Comparison of ENCODE assay signal across 24 cellular contexts in the genomic region with DNA sequence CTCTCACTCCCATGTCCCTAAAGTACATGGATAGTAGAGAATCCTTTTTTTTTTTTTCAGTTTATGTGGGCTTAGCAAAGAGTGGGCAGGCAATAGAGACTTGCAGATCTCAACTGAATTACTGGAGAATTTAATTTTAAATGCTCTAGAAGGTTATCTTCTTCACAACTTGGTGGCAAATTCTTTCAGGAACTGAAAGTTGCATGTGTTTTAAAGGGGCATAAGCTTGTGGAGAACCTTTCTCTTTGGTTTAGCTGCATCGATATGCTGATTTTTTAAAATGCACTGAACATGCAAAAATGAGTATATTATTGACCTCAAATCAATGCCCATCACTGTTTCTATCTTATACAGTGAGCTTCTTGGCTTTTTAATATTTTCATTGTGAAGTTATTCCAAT. TPM values are rescaled to one million over a fixed set of nuclear protein-coding genes. Genes with fewer than 3 reads are reported as not detected.
"Had no signal": no experiment of that assay in that cellular context is flagged by ENCODE, and none has a peak within 500 bp of the region (broad histone marks: within the 10 kb centered on the region; RNA-seq: fewer than 3 reads in every experiment).

No MANE protein-coding gene starts in this region.

- H3K36me3 ChIP-seq: cardiac muscle cell, esophagus squamous epithelium, gastrocnemius medialis, heart left ventricle, tibial artery had no signal

- H3K27me3 Mint-ChIP-seq: stimulated activated naive CD8-positive, alpha-beta T cell treated with anti-CD3 and anti-CD28 coated beads, Interleukin-15, amount 100 ng/mL, for 72 hours had no signal

- H3K9me3 Mint-ChIP-seq: activated CD4-positive, alpha-beta T cell treated with anti-CD3 and anti-CD28 coated beads, Interleukin-2, amount 10 ng/mL, durations not matched to agents 7 days and 5 days; activated naive CD4-positive, alpha-beta T cell treated with anti-CD3 and anti-CD28 coated beads, Interleukin-2, amount 50 U/mL, for 24 hours; endodermal cell; stimulated activated naive CD8-positive, alpha-beta T cell treated with anti-CD3 and anti-CD28 coated beads, Interleukin-15, amount 100 ng/mL, for 72 hours had no signal

- H3K4me1 Mint-ChIP-seq: activated CD4-positive, alpha-beta T cell treated with anti-CD3 and anti-CD28 coated beads, Interleukin-2, amount 10 ng/mL, durations not matched to agents 7 days and 5 days; activated naive CD4-positive, alpha-beta T cell treated with anti-CD3 and anti-CD28 coated beads, Interleukin-2, amount 50 U/mL, for 24 hours; stimulated activated naive CD8-positive, alpha-beta T cell treated with anti-CD3 and anti-CD28 coated beads, Interleukin-15, amount 100 ng/mL, for 72 hours had no signal

- H3K27ac Mint-ChIP-seq: activated CD4-positive, alpha-beta T cell treated with anti-CD3 and anti-CD28 coated beads, Interleukin-2, amount 10 ng/mL, durations not matched to agents 7 days and 5 days; activated CD8-positive, alpha-beta T cell treated with anti-CD3 and anti-CD28 coated beads, Interleukin-2, amount 10 ng/mL, durations not matched to agents 7 days and 5 days; activated naive CD4-positive, alpha-beta T cell treated with anti-CD3 and anti-CD28 coated beads, Interleukin-2, amount 50 U/mL, for 24 hours; endodermal cell; stimulated activated naive CD8-positive, alpha-beta T cell treated with anti-CD3 and anti-CD28 coated beads, Interleukin-15, amount 100 ng/mL, for 72 hours had no signal

- H3K9ac ChIP-seq: parathyroid adenoma had no signal

- H3K4me3 ChIP-seq: body of pancreas, cardiac muscle cell, esophagus squamous epithelium, gastrocnemius medialis, heart left ventricle, tibial artery had no signal

- H3K4me3 Mint-ChIP-seq: activated CD4-positive, alpha-beta T cell treated with anti-CD3 and anti-CD28 coated beads, Interleukin-2, amount 10 ng/mL, durations not matched to agents 7 days and 5 days; activated CD8-positive, alpha-beta T cell treated with anti-CD3 and anti-CD28 coated beads, Interleukin-2, amount 10 ng/mL, durations not matched to agents 7 days and 5 days; activated naive CD4-positive, alpha-beta T cell treated with anti-CD3 and anti-CD28 coated beads, Interleukin-2, amount 50 U/mL, for 24 hours; endodermal cell; stimulated activated naive CD8-positive, alpha-beta T cell treated with anti-CD3 and anti-CD28 coated beads, Interleukin-15, amount 100 ng/mL, for 72 hours had no signal

- H3K27ac ChIP-seq: body of pancreas, cardiac muscle cell, esophagus squamous epithelium, gastrocnemius medialis, heart left ventricle, parathyroid adenoma, tibial artery had no signal

- H3K27me3 ChIP-seq: body of pancreas, cardiac muscle cell, esophagus squamous epithelium, gastrocnemius medialis, heart left ventricle, tibial artery had no signal

- H3K9me3 ChIP-seq: body of pancreas, esophagus squamous epithelium, gastrocnemius medialis, heart left ventricle, tibial artery had no signal

- DNase-seq: activated CD4-positive, alpha-beta T cell treated with anti-CD3 and anti-CD28 coated beads, Interleukin-2, amount 10 ng/mL, durations not matched to agents 7 days and 5 days; activated CD4-positive, CD25-positive, alpha-beta regulatory T cell treated with anti-CD3 and anti-CD28 coated beads, Interleukin-2, amount 50 U/mL, for 72 hours; activated CD8-positive, alpha-beta T cell treated with anti-CD3 and anti-CD28 coated beads, Interleukin-2, amount 10 ng/mL, durations not matched to agents 7 days and 5 days; activated gamma-delta T cell treated with Interleukin-2 at 50 U/mL for 16 hours; activated T-cell treated with anti-CD3 and anti-CD28 coated beads, Interleukin-2, amount 50 U/mL, for 1 hour; anterior cingulate cortex; body of pancreas; cortex of kidney; endodermal cell; esophagus squamous epithelium; gastrocnemius medialis; heart left ventricle; islet precursor cell; left cardiac atrium; nucleus accumbens; right cardiac atrium; stimulated activated CD4-positive, alpha-beta T cell treated with anti-CD3 and anti-CD28 coated beads, Interleukin-12 subunit alpha, Interleukin-12 subunit beta, amount 100 ng/mL, for 4 hours; stimulated activated CD4-positive, alpha-beta T cell treated with anti-CD3 and anti-CD28 coated beads, Interleukin-4, amount 100 ng/mL, for 4 hours; stimulated activated naive CD8-positive, alpha-beta T cell treated with anti-CD3 and anti-CD28 coated beads, Interleukin-15, amount 100 ng/mL, for 72 hours; T1000; tibial artery had no signal

- ATAC-seq: activated CD8-positive, alpha-beta T cell treated with anti-CD3 and anti-CD28 coated beads, Interleukin-2, amount 10 ng/mL, durations not matched to agents 7 days and 5 days; body of pancreas; gastrocnemius medialis; heart left ventricle; left cardiac atrium; right cardiac atrium; stimulated activated naive CD8-positive, alpha-beta T cell treated with anti-CD3 and anti-CD28 coated beads, Interleukin-15, amount 100 ng/mL, for 72 hours had no signal

- H3K4me1 ChIP-seq: esophagus squamous epithelium, gastrocnemius medialis, parathyroid adenoma had no signal

- H3K79me2 ChIP-seq: parathyroid adenoma had no signal

- H2AFZ ChIP-seq: parathyroid adenoma had no signal

RNA-seq across cellular contexts. Expression of a gene that starts 24.9 kb away (rescaled TPM):
- polyA plus RNA-seq: cardiac muscle cell had no signal
